In genomic region chr9:36346578-36346977, GRCh38 we compare ENCODE assay signal across 16 cellular contexts. TPM values are rescaled to one million over a fixed set of nuclear protein-coding genes. Genes with fewer than 3 reads are reported as not detected.
A peak's percentile ranks its signal among the peaks of the same experiment; 100 is the strongest.
DNase-seq lines count a peak whose midpoint lies in the region; ATAC-seq and TF ChIP-seq lines count a peak whose summit lies in the region.
"Had no signal": no experiment of that assay in that cellular context is flagged by ENCODE, and none has a peak within 500 bp of the region (broad histone marks: within the 10 kb centered on the region; RNA-seq: fewer than 3 reads in every experiment).

No MANE protein-coding gene starts in this region.

- H3K27me3 ChIP-seq in upper lobe of right lung, result no peaks in the 10 kb centered on the region

- DNase-seq in NCI-H2081 (lab: John Stamatoyannopoulos, UW) (peak; percentile 4 to 70), NCI-H2081 treated with DMSO at 0.1 percent for 48 hours (lab: John Stamatoyannopoulos, UW) (no peak), NCI-H146 treated with DMSO at 0.1 percent for 48 hours (lab: John Stamatoyannopoulos, UW; ENCODE audit: unreplicated experiment) (peak; percentile 97), WTC11 (ENCODE audit: low spot score) (no peak), upper lobe of right lung (no peak), C1 segment of cervical spinal cord (lab: John Stamatoyannopoulos, UW) (no peak), RWPE1 (ENCODE audit: low spot score) (no peak), NCI-H1048 (lab: John Stamatoyannopoulos, UW) (no peak)
- DNase-seq: NCI-H1092; NCI-H2029 treated with DMSO at 0.1 percent for 48 hours; NCI-H524; NK-92 treated with Interleukin-12 subunit alpha and Interleukin-12 subunit beta, amount 100 ng/mL, for 24 hours; Right ventricle myocardium superior; SK-N-SH; T-helper 1 cell had no signal

- no peak for TF ChIP-seq CTCF in WTC11 (IDR thresholded peaks at IDR 0.05)
- TF ChIP-seq CTCF in upper lobe of right lung (IDR thresholded peaks at IDR 0.05), result no peak
- TF ChIP-seq CTCF in RWPE1 (conservative IDR thresholded peaks at IDR 0.05; ENCODE audit: low read depth), result no peak

- H3K27ac ChIP-seq in upper lobe of right lung (no peak overlapping the region), RWPE1 (no peak overlapping the region)
- H3K27ac ChIP-seq: C4-2B had no signal

- no peak overlapping the region for H3K4me3 Mint-ChIP-seq in WTC11

- H3K27ac Mint-ChIP-seq in WTC11, result peak overlapping the region; percentile 17; the same call in 1 of the 2 replicates

- no peaks in the 10 kb centered on the region for H3K9me3 Mint-ChIP-seq in WTC11

- CTCF ChIA-PET in WTC11 (lab: Charles Lee), result interaction anchor here (1.4 kb wide), 1 partner anchor 142 kb away, joined by 3 read pairs; no protein-coding TSS in a partner anchor
- CTCF ChIA-PET in RWPE1 (lab: Yijun Ruan, JAX), result interaction anchor here (0.7 kb wide), 1 partner anchor 72 kb away, joined by 4 read pairs; no protein-coding TSS in a partner anchor

- H3K4me3 ChIP-seq in upper lobe of right lung, result no peak overlapping the region

- H3K4me1 ChIP-seq in upper lobe of right lung, result no peaks in the 10 kb centered on the region

- H3K36me3 Mint-ChIP-seq in WTC11, result peaks cover 71% of the 10 kb centered on the region

- ATAC-seq in WTC11 (no peak), upper lobe of right lung (peak; percentile 26)

- intact Hi-C loops in upper lobe of right lung (cut with DNase I), result no loop called here

- peaks cover 78% of the 10 kb centered on the region for H3K36me3 ChIP-seq in upper lobe of right lung

- no peaks in the 10 kb centered on the region for H3K27me3 Mint-ChIP-seq in WTC11 (ENCODE audit: low read depth)

- H3K9me3 ChIP-seq in upper lobe of right lung, result no peaks in the 10 kb centered on the region
- H3K9me3 ChIP-seq: SK-N-SH had no signal

- H3K4me1 Mint-ChIP-seq in WTC11, result peaks cover 5% of the 10 kb centered on the region; the same call in 1 of the 2 replicates

- POLR2A ChIA-PET in WTC11 (lab: Charles Lee) (no interaction called here), RWPE1 (lab: Yijun Ruan, JAX; ENCODE audit: low non-redundant PET) (no interaction called here)

TF ChIP-seq in WTC11, 78 proteins besides CTCF, POLR2A, EP300 and RAD21:
- no peak for TF ChIP-seq ZNF416 (CRISPR knock-in tag; IDR thresholded peaks at IDR 0.05)
- TF ChIP-seq USF1 (CRISPR knock-in tag; IDR thresholded peaks at IDR 0.05), result no peak
- TF ChIP-seq NFYB (CRISPR knock-in tag; conservative IDR thresholded peaks at IDR 0.05; ENCODE audit: low read depth), result no peak
- no peak for TF ChIP-seq NFATC4 (CRISPR knock-in tag; IDR thresholded peaks at IDR 0.05)
- no peak for TF ChIP-seq HMGXB4 (CRISPR knock-in tag; IDR thresholded peaks at IDR 0.05)
- no peak for TF ChIP-seq ZNF138 (CRISPR knock-in tag; conservative IDR thresholded peaks at IDR 0.05)
- no peak for TF ChIP-seq CDX4 (CRISPR knock-in tag; IDR thresholded peaks at IDR 0.05; ENCODE audit: borderline replicate concordance)
- TF ChIP-seq FOXK1 (CRISPR knock-in tag; IDR thresholded peaks at IDR 0.05), result no peak
- no peak for TF ChIP-seq ZNF121 (CRISPR knock-in tag; IDR thresholded peaks at IDR 0.05)
- no peak for TF ChIP-seq AR (CRISPR knock-in tag; IDR thresholded peaks at IDR 0.05)
- TF ChIP-seq ZNF671 (CRISPR knock-in tag; IDR thresholded peaks at IDR 0.05), result no peak
- no peak for TF ChIP-seq ARID4B (CRISPR knock-in tag; IDR thresholded peaks at IDR 0.05; ENCODE audit: borderline replicate concordance)

RNA-seq across cellular contexts. Expression of gene RNF38, which starts 53.5 kb away (rescaled TPM):
- total RNA-seq in WTC11 (2021) (56.4 to 64.7 TPM (median 59.2 TPM) in 3 replicates), upper lobe of right lung (49.7 TPM)

Comparison
In these comparisons a context has a peak if more than half of its experiments do, and no peak if none do; other contexts are left out.
1. DNase-seq: peak in NCI-H2081 (2 of 2) and NCI-H146 treated with DMSO at 0.1 percent for 48 hours (single experiment); none in NCI-H2081 treated with DMSO at 0.1 percent for 48 hours (single experiment), WTC11 (single experiment), upper lobe of right lung (single experiment), C1 segment of cervical spinal cord (0 of 14), RWPE1 (single experiment) and NCI-H1048 (single experiment).